In genomic region chr17:11372692-11373091, GRCh38 we compare ENCODE assay signal across 20 cellular contexts.
"Had no signal": no experiment of that assay in that cellular context is flagged by ENCODE, and none has a peak within 500 bp of the region (broad histone marks: within the 10 kb centered on the region; RNA-seq: fewer than 3 reads in every experiment).

No MANE protein-coding gene starts in this region.

- DNase-seq: activated CD4-positive, alpha-beta T cell treated with anti-CD3 and anti-CD28 coated beads for 36 hours; activated CD4-positive, alpha-beta T cell treated with anti-CD3 and anti-CD28 coated beads, Interleukin-2, amount 50 U/mL, for 1 hour; activated CD8-positive, alpha-beta memory T cell treated with anti-CD3 and anti-CD28 coated beads, Interleukin-2, amount 50 U/mL, for 4 hours; activated CD8-positive, alpha-beta T cell treated with anti-CD3 and anti-CD28 coated beads for 36 hours; activated naive CD4-positive, alpha-beta T cell treated with anti-CD3 and anti-CD28 coated beads, Interleukin-2, amount 50 U/mL, for 16 hours; activated naive CD8-positive, alpha-beta T cell treated with anti-CD3 and anti-CD28 coated beads, Interleukin-2, amount 10 ng/mL, durations not matched to agents 7 days and 5 days; activated T-cell treated with anti-CD3 and anti-CD28 coated beads, Interleukin-2, amount 50 U/mL, for 72 hours; adrenal gland; body of pancreas; Karpas-422; NCI-H1048; NCI-H146; NCI-H187 treated with DMSO at 0.1 percent for 48 hours; NCI-H2081 treated with DMSO at 0.1 percent for 48 hours; NCI-H446; NCI-H524; SIG-M5; T-cell; WERI-Rb-1 had no signal

- FAIRE-seq: bronchial epithelial cell had no signal

- H3K27me3 ChIP-seq: adrenal gland, body of pancreas had no signal

- H3K27ac ChIP-seq: adrenal gland, body of pancreas, WERI-Rb-1 had no signal

- H3K4me1 ChIP-seq: adrenal gland, body of pancreas had no signal

- H3K9me3 ChIP-seq: adrenal gland, body of pancreas had no signal

- H3K36me3 ChIP-seq: adrenal gland, WERI-Rb-1 had no signal

- H3K4me3 ChIP-seq: adrenal gland, body of pancreas had no signal

- ATAC-seq: activated CD4-positive, alpha-beta T cell treated with anti-CD3 and anti-CD28 coated beads for 36 hours; activated CD8-positive, alpha-beta T cell treated with anti-CD3 and anti-CD28 coated beads for 36 hours; activated T-cell treated with anti-CD3 and anti-CD28 coated beads, Interleukin-2, amount 50 U/mL, for 72 hours; body of pancreas; T-cell had no signal
